ENCODE assay signal across 1 cellular context in genomic region chr6:21594427-21595264, GRCh38.
A peak's percentile ranks its signal among the peaks of the same experiment; 100 is the strongest.
TF ChIP-seq lines count a peak whose summit lies in the region.

No MANE protein-coding gene starts in this region.

TF ChIP-seq in HepG2, 621 proteins besides CTCF, POLR2A, EP300 and RAD21 (continued from another document and continues in another):
- no peak for TF ChIP-seq ZNF101 (CRISPR knock-in tag; IDR thresholded peaks at IDR 0.05; ENCODE audit: borderline replicate concordance, low read depth)
- peak; percentile 59; the same call in 1 of the 2 replicates for TF ChIP-seq ZFP90 (CRISPR knock-in tag; IDR thresholded peaks at IDR 0.05; ENCODE audit: borderline replicate concordance)
- TF ChIP-seq TP53 (CRISPR knock-in tag; conservative IDR thresholded peaks at IDR 0.05) = no peak
- peak; percentile 58; the same call in 1 of the 2 replicates for TF ChIP-seq ZNF292 (CRISPR knock-in tag; IDR thresholded peaks at IDR 0.05; ENCODE audit: borderline replicate concordance, low read depth)
- 0 out of 2 replicates have a peak, but pooled peaks have one; percentile 17 for TF ChIP-seq ZNF672 (CRISPR knock-in tag; IDR thresholded peaks at IDR 0.05)
- TF ChIP-seq ZBTB7A (CRISPR knock-in tag; IDR thresholded peaks at IDR 0.05) = peak; percentile 43; the same call in 1 of the 2 replicates
- 0 out of 2 replicates have a peak, but pooled peaks have one; percentile 63 for TF ChIP-seq ZNF557 (CRISPR knock-in tag; IDR thresholded peaks at IDR 0.05)
- TF ChIP-seq ZNF660 (CRISPR knock-in tag; IDR thresholded peaks at IDR 0.05; ENCODE audit: borderline replicate concordance, low read depth) = no peak
- TF ChIP-seq NR0B2 (CRISPR knock-in tag; IDR thresholded peaks at IDR 0.05) = peak; percentile 71; the same call in 1 of the 2 replicates
- no peak for TF ChIP-seq KLF9 (CRISPR knock-in tag; IDR thresholded peaks at IDR 0.05; ENCODE audit: low read depth)
- TF ChIP-seq, protein P1, sequence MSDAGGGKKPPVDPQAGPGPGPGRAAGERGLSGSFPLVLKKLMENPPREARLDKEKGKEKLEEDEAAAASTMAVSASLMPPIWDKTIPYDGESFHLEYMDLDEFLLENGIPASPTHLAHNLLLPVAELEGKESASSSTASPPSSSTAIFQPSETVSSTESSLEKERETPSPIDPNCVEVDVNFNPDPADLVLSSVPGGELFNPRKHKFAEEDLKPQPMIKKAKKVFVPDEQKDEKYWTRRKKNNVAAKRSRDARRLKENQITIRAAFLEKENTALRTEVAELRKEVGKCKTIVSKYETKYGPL (CRISPR knock-in tag; IDR thresholded peaks at IDR 0.05) = 0 out of 2 replicates have a peak, but pooled peaks have one; percentile 42
- TF ChIP-seq ZNF607 (CRISPR knock-in tag; IDR thresholded peaks at IDR 0.05; ENCODE audit: borderline replicate concordance) = peak; percentile 64; the same call in 1 of the 2 replicates
- TF ChIP-seq ZNF713 (CRISPR knock-in tag; IDR thresholded peaks at IDR 0.05) = peak; percentile 80
- 0 out of 2 replicates have a peak, but pooled peaks have one; percentile 63 for TF ChIP-seq ZNF430 (CRISPR knock-in tag; IDR thresholded peaks at IDR 0.05)
- TF ChIP-seq SPEN (CRISPR knock-in tag; IDR thresholded peaks at IDR 0.05; ENCODE audit: low read depth) = peak; percentile 61; the same call in 1 of the 2 replicates
- no peak for TF ChIP-seq NCOA2 (CRISPR knock-in tag; IDR thresholded peaks at IDR 0.05)
- TF ChIP-seq ZGPAT (CRISPR knock-in tag; IDR thresholded peaks at IDR 0.05) = peak; percentile 51; the same call in 1 of the 2 replicates
- no peak for TF ChIP-seq HNF4G (IDR thresholded peaks at IDR 0.05; ENCODE audit: borderline replicate concordance, low read depth, low read length)
- 0 out of 2 replicates have a peak, but pooled peaks have one; percentile 27 for TF ChIP-seq HNF4G (CRISPR knock-in tag; IDR thresholded peaks at IDR 0.05; ENCODE audit: borderline replicate concordance, low read depth)
- peak; percentile 57; the same call in 1 of the 2 replicates for TF ChIP-seq GABPB1 (CRISPR knock-in tag; IDR thresholded peaks at IDR 0.05)
- TF ChIP-seq NR2F1 (CRISPR knock-in tag; IDR thresholded peaks at IDR 0.05) = no peak
- TF ChIP-seq ZNF563 (CRISPR knock-in tag; IDR thresholded peaks at IDR 0.05) = peak; percentile 65; the same call in 1 of the 2 replicates
- no peak for TF ChIP-seq PAX8 (CRISPR knock-in tag; IDR thresholded peaks at IDR 0.05; ENCODE audit: borderline replicate concordance)
- no peak for TF ChIP-seq ZNF230 (CRISPR knock-in tag; IDR thresholded peaks at IDR 0.05)
- peak; percentile 44; the same call in 1 of the 2 replicates for TF ChIP-seq EZH2 (conservative IDR thresholded peaks at IDR 0.05; ENCODE audit: low read depth, low read length)
- TF ChIP-seq, protein P2, sequence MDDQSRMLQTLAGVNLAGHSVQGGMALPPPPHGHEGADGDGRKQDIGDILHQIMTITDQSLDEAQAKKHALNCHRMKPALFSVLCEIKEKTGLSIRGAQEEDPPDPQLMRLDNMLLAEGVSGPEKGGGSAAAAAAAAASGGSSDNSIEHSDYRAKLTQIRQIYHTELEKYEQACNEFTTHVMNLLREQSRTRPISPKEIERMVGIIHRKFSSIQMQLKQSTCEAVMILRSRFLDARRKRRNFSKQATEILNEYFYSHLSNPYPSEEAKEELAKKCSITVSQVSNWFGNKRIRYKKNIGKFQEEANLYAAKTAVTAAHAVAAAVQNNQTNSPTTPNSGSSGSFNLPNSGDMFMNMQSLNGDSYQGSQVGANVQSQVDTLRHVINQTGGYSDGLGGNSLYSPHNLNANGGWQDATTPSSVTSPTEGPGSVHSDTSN (CRISPR knock-in tag; IDR thresholded peaks at IDR 0.05; ENCODE audit: borderline replicate concordance) = no peak
- peak; percentile 82; the same call in 1 of the 2 replicates for TF ChIP-seq NKX3-1 (CRISPR knock-in tag; IDR thresholded peaks at IDR 0.05)
- TF ChIP-seq, protein P3, sequence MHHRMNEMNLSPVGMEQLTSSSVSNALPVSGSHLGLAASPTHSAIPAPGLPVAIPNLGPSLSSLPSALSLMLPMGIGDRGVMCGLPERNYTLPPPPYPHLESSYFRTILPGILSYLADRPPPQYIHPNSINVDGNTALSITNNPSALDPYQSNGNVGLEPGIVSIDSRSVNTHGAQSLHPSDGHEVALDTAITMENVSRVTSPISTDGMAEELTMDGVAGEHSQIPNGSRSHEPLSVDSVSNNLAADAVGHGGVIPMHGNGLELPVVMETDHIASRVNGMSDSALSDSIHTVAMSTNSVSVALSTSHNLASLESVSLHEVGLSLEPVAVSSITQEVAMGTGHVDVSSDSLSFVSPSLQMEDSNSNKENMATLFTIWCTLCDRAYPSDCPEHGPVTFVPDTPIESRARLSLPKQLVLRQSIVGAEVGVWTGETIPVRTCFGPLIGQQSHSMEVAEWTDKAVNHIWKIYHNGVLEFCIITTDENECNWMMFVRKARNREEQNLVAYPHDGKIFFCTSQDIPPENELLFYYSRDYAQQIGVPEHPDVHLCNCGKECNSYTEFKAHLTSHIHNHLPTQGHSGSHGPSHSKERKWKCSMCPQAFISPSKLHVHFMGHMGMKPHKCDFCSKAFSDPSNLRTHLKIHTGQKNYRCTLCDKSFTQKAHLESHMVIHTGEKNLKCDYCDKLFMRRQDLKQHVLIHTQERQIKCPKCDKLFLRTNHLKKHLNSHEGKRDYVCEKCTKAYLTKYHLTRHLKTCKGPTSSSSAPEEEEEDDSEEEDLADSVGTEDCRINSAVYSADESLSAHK (CRISPR knock-in tag; IDR thresholded peaks at IDR 0.05; ENCODE audit: borderline replicate concordance) = 0 out of 2 replicates have a peak, but pooled peaks have one; percentile 70
- peak; percentile 85 for TF ChIP-seq MAX (IDR thresholded peaks at IDR 0.05)
- peak; percentile 56 for TF ChIP-seq ZNF800 (CRISPR knock-in tag; IDR thresholded peaks at IDR 0.05)
- peak; percentile 46 for TF ChIP-seq HNRNPLL (IDR thresholded peaks at IDR 0.05; ENCODE audit: low read depth, low read length, poor library complexity, severe bottlenecking)
- TF ChIP-seq ZNF276 (CRISPR knock-in tag; IDR thresholded peaks at IDR 0.05; ENCODE audit: low read depth) = peak; percentile 67; the same call in 1 of the 2 replicates
- TF ChIP-seq ZNF550 (CRISPR knock-in tag; IDR thresholded peaks at IDR 0.05; ENCODE audit: borderline replicate concordance) = 0 out of 2 replicates have a peak, but pooled peaks have one; percentile 39
- no peak for TF ChIP-seq SMAD1 (CRISPR knock-in tag; IDR thresholded peaks at IDR 0.05; ENCODE audit: borderline replicate concordance, low read depth)
- peak; percentile 46; the same call in 1 of the 2 replicates for TF ChIP-seq ZNF350 (CRISPR knock-in tag; IDR thresholded peaks at IDR 0.05; ENCODE audit: borderline replicate concordance, low read depth)
- peak; percentile 49; the same call in 1 of the 2 replicates for TF ChIP-seq NFKB2 (CRISPR knock-in tag; IDR thresholded peaks at IDR 0.05; ENCODE audit: borderline replicate concordance)
- no peak for TF ChIP-seq FOXK2 (IDR thresholded peaks at IDR 0.05)
- 0 out of 2 replicates have a peak, but pooled peaks have one; percentile 63 for TF ChIP-seq ZBTB39 (CRISPR knock-in tag; IDR thresholded peaks at IDR 0.05)
- no peak for TF ChIP-seq ZNF260 (CRISPR knock-in tag; IDR thresholded peaks at IDR 0.05; ENCODE audit: borderline replicate concordance, low read depth)
- peak; percentile 28; the same call in 1 of the 2 replicates for TF ChIP-seq MAF1 (CRISPR knock-in tag; IDR thresholded peaks at IDR 0.05; ENCODE audit: borderline replicate concordance)
- peak; percentile 36; the same call in 1 of the 2 replicates for TF ChIP-seq ZNF768 (CRISPR knock-in tag; IDR thresholded peaks at IDR 0.05)
- TF ChIP-seq ZNF687 (CRISPR knock-in tag; IDR thresholded peaks at IDR 0.05) = peak; percentile 93
- TF ChIP-seq YEATS2 (CRISPR knock-in tag; IDR thresholded peaks at IDR 0.05; ENCODE audit: borderline replicate concordance) = no peak; the same call in 1 of the 2 replicates
